Comparison of ENCODE assay signal across 9 cellular contexts in the genomic region with DNA sequence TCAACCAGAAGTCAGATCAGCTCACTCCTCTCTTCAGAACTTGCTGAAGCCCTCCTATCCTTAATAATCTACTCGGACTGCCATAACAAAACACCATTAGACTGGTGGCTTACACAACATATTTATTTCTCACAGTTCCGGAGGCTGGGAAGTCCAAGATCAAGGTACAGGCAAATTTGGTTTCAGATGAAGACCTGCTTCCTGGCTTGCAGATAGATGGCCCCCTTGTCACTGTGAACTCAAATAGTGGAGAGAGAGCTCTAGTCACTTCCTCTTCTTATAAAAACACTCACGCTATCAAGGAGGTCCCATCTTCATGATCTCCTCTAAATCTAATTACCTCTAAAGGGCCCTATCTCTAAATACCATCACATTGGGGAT.
DNase-seq lines count a peak whose midpoint lies in the region; ATAC-seq, FAIRE-seq and TF ChIP-seq lines count a peak whose summit lies in the region.
"Had no signal": no experiment of that assay in that cellular context is flagged by ENCODE, and none has a peak within 500 bp of the region (broad histone marks: within the 10 kb centered on the region; RNA-seq: fewer than 3 reads in every experiment).

No MANE protein-coding gene starts in this region.

- ATAC-seq in GM21786 (IDR thresholded peaks at IDR 0.05; ENCODE audit: unreplicated experiment): peak; percentile 37

- peak in 1 of 2 donors; percentile 29 for TF ChIP-seq CTCF in right atrium auricular region (IDR thresholded peaks at IDR 0.05)

- no peaks in the 10 kb centered on the region for H3K9me3 ChIP-seq in right atrium auricular region
- H3K9me3 ChIP-seq: SJCRH30 had no signal

- H3K27ac ChIP-seq in right atrium auricular region: peak overlapping the region; percentile 54 to 90
- H3K27ac ChIP-seq: SJCRH30 had no signal

- peak; percentile 91 for FAIRE-seq in GM12892 (lab: Jason Lieb, UNC)

- DNase-seq in GM12892 (ENCODE audit: insufficient read length) (no peak), NAMALWA (ENCODE audit: low spot score) (peak; percentile 87), right atrium auricular region (ENCODE audit: low spot score) (no peak), foreskin melanocyte (no peak), NCI-H1417 treated with DMSO at 0.1 percent for 48 hours (lab: John Stamatoyannopoulos, UW) (no peak), HK-2 (ENCODE audit: unreplicated experiment) (no peak), NCI-H1092 treated with DMSO at 0.1 percent for 48 hours (lab: John Stamatoyannopoulos, UW) (no peak)

- TF ChIP-seq POLR2A in GM12892 (IDR thresholded peaks at IDR 0.05; ENCODE audit: low read depth, low read length): no peak

- H3K36me3 ChIP-seq in right atrium auricular region: no peaks in the 10 kb centered on the region
- H3K36me3 ChIP-seq: SJCRH30 had no signal

- no peaks in the 10 kb centered on the region for H3K27me3 ChIP-seq in right atrium auricular region
- H3K27me3 ChIP-seq: SJCRH30 had no signal

- no peak overlapping the region for H3K4me3 ChIP-seq in right atrium auricular region
- H3K4me3 ChIP-seq: SJCRH30 had no signal

- H3K4me1 ChIP-seq in right atrium auricular region: peaks cover 0 to 68% of the 10 kb centered on the region in 2 donors
